Comparison of ENCODE assay signal across 8 cellular contexts in the genomic region with DNA sequence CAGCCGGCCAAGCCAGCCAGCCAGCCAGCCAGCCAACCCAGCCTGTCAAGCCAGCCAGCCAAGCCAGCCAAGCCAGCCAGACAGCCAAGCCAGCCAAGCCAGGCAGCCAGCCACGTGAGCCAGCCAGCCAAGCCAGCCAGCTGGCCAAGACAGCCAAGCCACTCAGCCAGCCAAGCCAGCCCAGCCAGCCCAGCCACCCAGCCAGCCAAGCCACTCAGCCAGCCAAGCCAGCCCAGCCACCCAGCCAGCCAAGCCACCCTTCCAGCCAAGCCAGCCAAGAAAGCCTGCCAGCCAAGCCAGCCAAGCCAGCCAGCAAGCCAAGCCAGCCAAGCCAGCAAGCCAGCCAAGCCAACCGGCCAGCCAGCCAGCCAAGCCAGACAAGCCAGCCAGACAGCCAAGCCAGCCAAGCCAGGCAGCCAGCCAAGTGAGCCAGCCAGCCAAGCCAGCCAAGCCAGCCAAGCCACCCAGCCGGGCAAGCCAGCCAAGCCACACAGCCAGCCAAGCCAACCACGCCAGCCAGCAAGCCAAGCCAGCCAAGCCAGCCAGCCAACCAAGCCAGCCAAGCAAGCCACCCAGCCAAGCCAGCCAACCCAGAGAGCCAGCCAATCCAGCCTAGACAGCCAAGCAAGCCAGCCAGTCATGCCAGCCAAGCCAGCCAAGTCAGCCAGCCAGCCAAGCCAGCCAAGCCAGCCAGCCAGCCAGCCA.
A peak's percentile ranks its signal among the peaks of the same experiment; 100 is the strongest.
DNase-seq lines count a peak whose midpoint lies in the region; ATAC-seq and TF ChIP-seq lines count a peak whose summit lies in the region.

No MANE protein-coding gene starts in this region.

- H3K27me3 Mint-ChIP-seq in activated CD4-positive, alpha-beta T cell treated with anti-CD3 and anti-CD28 coated beads, Interleukin-2, amount 10 ng/mL, durations not matched to agents 24 days and 14 days: no peaks in the 10 kb centered on the region

- H3K9me3 ChIP-seq in prostate gland: no peaks in the 10 kb centered on the region
- peaks cover 81% of the 10 kb centered on the region for H3K9me3 ChIP-seq in A673 (ENCODE audit: low read depth, low read length, poor library complexity, severe bottlenecking)

- TF ChIP-seq CTCF in prostate gland (IDR thresholded peaks at IDR 0.05) (no peak), A673 (conservative IDR thresholded peaks at IDR 0.05; ENCODE audit: low read depth, low read length) (no peak)

- H3K36me3 Mint-ChIP-seq in activated CD4-positive, alpha-beta T cell treated with anti-CD3 and anti-CD28 coated beads, Interleukin-2, amount 10 ng/mL, durations not matched to agents 24 days and 14 days (ENCODE audit: low read depth): no peaks in the 10 kb centered on the region

- H3K27ac Mint-ChIP-seq in activated CD4-positive, alpha-beta T cell treated with anti-CD3 and anti-CD28 coated beads, Interleukin-2, amount 10 ng/mL, durations not matched to agents 24 days and 14 days: no peak overlapping the region

- H3K4me3 Mint-ChIP-seq in activated CD4-positive, alpha-beta T cell treated with anti-CD3 and anti-CD28 coated beads, Interleukin-2, amount 10 ng/mL, durations not matched to agents 24 days and 14 days: no peak overlapping the region

- BruUV-seq in A673 (replicated peaks; lab: Mats Ljungman, UMichigan): no TSS peak

- H3K27ac ChIP-seq in prostate gland: no peak overlapping the region
- no peak overlapping the region for H3K27ac ChIP-seq in A673 (ENCODE audit: low read depth, low read length, poor library complexity, severe bottlenecking)

- CTCF ChIA-PET in A673 (lab: Charles Lee): no interaction called here

- intact Hi-C loops in activated CD4-positive, alpha-beta T cell treated with anti-CD3 and anti-CD28 coated beads, Interleukin-2, amount 10 ng/mL, durations not matched to agents 24 days and 14 days (cut with micrococcal nuclease): no loop called here
- intact Hi-C loops in Right ventricle myocardium superior (cut with DNase I) (no loop called here), prostate gland (cut with DNase I) (no loop called here), A673 (cut with micrococcal nuclease; ENCODE audit: unreplicated experiment) (loop anchor here (5.0 kb wide), 1 partner anchor 45 kb away; no protein-coding TSS in a partner anchor)

- H3K9me3 Mint-ChIP-seq in activated CD4-positive, alpha-beta T cell treated with anti-CD3 and anti-CD28 coated beads, Interleukin-2, amount 10 ng/mL, durations not matched to agents 24 days and 14 days: peaks cover 2% of the 10 kb centered on the region

- WGBS in prostate gland: 53% methylated on average over 5 of the region's 5 CpGs

- no peaks in the 10 kb centered on the region for H3K4me1 Mint-ChIP-seq in activated CD4-positive, alpha-beta T cell treated with anti-CD3 and anti-CD28 coated beads, Interleukin-2, amount 10 ng/mL, durations not matched to agents 24 days and 14 days

- TF ChIP-seq POLR2A in prostate gland (IDR thresholded peaks at IDR 0.05): no peak

- DNase-seq in ELF-1 (ENCODE audit: low read depth, low spot score) (peak; percentile 6), Right ventricle myocardium superior (peak; percentile 87), prostate gland (ENCODE audit: low spot score) (peak; percentile 57), A673 (ENCODE audit: low spot score) (no peak), NCI-H2107 treated with DMSO at 0.1 percent for 48 hours (lab: John Stamatoyannopoulos, UW; ENCODE audit: unreplicated experiment) (no peak)
- peak; percentile 73 for DNase-seq in activated CD4-positive, alpha-beta T cell treated with anti-CD3 and anti-CD28 coated beads, Interleukin-2, amount 10 ng/mL, durations not matched to agents 24 days and 14 days
- no peak for DNase-seq in NK-92 treated with Interleukin-12 subunit alpha and Interleukin-12 subunit beta, amount 100 ng/mL, for 24 hours (lab: John Stamatoyannopoulos, UW)

- H3K4me3 ChIP-seq in prostate gland: no peak overlapping the region
- no peak overlapping the region for H3K4me3 ChIP-seq in A673 (ENCODE audit: low read depth, low read length, poor library complexity, severe bottlenecking)

- POLR2A ChIA-PET in A673 (lab: Charles Lee; ENCODE audit: low non-redundant PET): no interaction called here

- H3K36me3 ChIP-seq in prostate gland (no peaks in the 10 kb centered on the region), A673 (ENCODE audit: insufficient read depth, low read length, poor library complexity, severe bottlenecking) (no peaks in the 10 kb centered on the region)

- H3K27me3 ChIP-seq in prostate gland (replicated peaks; ENCODE audit: insufficient read depth) (no peaks in the 10 kb centered on the region), A673 (replicated peaks; ENCODE audit: insufficient read depth, low read depth, low read length, poor library complexity) (no peaks in the 10 kb centered on the region)

- ATAC-seq in Right ventricle myocardium superior (ENCODE audit: poor library complexity) (peak; percentile 47), GM21447 (IDR thresholded peaks at IDR 0.05; ENCODE audit: unreplicated experiment) (no peak)

- no peaks in the 10 kb centered on the region for H3K4me1 ChIP-seq in prostate gland (replicated peaks)
- H3K4me1 ChIP-seq in A673 (ENCODE audit: insufficient read depth, low read length, poor library complexity, severe bottlenecking): no peaks in the 10 kb centered on the region

Comparison
In these comparisons a context has a peak if more than half of its experiments do, and no peak if none do; other contexts are left out.
1. DNase-seq: peak in ELF-1 (single experiment), activated CD4-positive, alpha-beta T cell treated with anti-CD3 and anti-CD28 coated beads, Interleukin-2, amount 10 ng/mL, durations not matched to agents 24 days and 14 days (single experiment), Right ventricle myocardium superior (single experiment) and prostate gland (single experiment); none in NK-92 treated with Interleukin-12 subunit alpha and Interleukin-12 subunit beta, amount 100 ng/mL, for 24 hours (single experiment), A673 (single experiment) and NCI-H2107 treated with DMSO at 0.1 percent for 48 hours (single experiment).